26 cellular contexts compared by ENCODE assay signal in genomic region chr10:30351502-30351901, GRCh38.
"Had no signal": no experiment of that assay in that cellular context is flagged by ENCODE, and none has a peak within 500 bp of the region (broad histone marks: within the 10 kb centered on the region; RNA-seq: fewer than 3 reads in every experiment).

No MANE protein-coding gene starts in this region.

- DNase-seq: hypothalamus; immature natural killer cell; kidney; left colon; left ventricle myocardium inferior; mesendoderm; naive B cell; nephron progenitor cell; ovary; retina; right cardiac atrium; stimulated activated CD4-positive, alpha-beta T cell treated with anti-CD3 and anti-CD28 coated beads, Interleukin-12 subunit alpha, Interleukin-12 subunit beta, amount 100 ng/mL, for 4 hours; stimulated activated CD4-positive, alpha-beta T cell treated with anti-CD3 and anti-CD28 coated beads, Interleukin-15, amount 100 ng/mL, for 24 hours; stimulated activated CD4-positive, alpha-beta T cell treated with anti-CD3 and anti-CD28 coated beads, Interleukin-2, amount 100 ng/mL, for 24 hours; stimulated activated CD4-positive, alpha-beta T cell treated with anti-CD3 and anti-CD28 coated beads, Interleukin-4, amount 100 ng/mL, for 1 hour; stimulated activated naive B cell treated with anti-CD40 and anti-IgM and Interleukin-4, amounts not matched to agents 10 μg/mL and 1 μg/mL and 100 μg/mL, for 72 hours; stimulated activated naive CD8-positive, alpha-beta T cell treated with anti-CD3 and anti-CD28 coated beads, Interleukin-15, Interleukin-2, amounts not matched to agents 100 U/mL and 50 U/mL, for 24 hours; stomach; testis; thyroid gland; transverse colon; upper lobe of right lung had no signal

- H3K9me3 Mint-ChIP-seq: immature natural killer cell; mesothelial cell of epicardium; naive B cell; stimulated activated naive B cell treated with anti-CD40 and anti-IgM and Interleukin-4, amounts not matched to agents 10 μg/mL and 1 μg/mL and 100 μg/mL, for 72 hours had no signal

- H3K9me3 ChIP-seq: left ventricle myocardium inferior, ovary, prostate gland, stomach, testis, thyroid gland, transverse colon, upper lobe of right lung had no signal

- H3K4me3 Mint-ChIP-seq: immature natural killer cell; mesothelial cell of epicardium; nephron progenitor cell; stimulated activated naive B cell treated with anti-CD40 and anti-IgM and Interleukin-4, amounts not matched to agents 10 μg/mL and 1 μg/mL and 100 μg/mL, for 72 hours had no signal

- ATAC-seq: left colon; right cardiac atrium; sciatic nerve; stimulated activated naive B cell treated with anti-CD40 and anti-IgM and Interleukin-4, amounts not matched to agents 10 μg/mL and 1 μg/mL and 100 μg/mL, for 72 hours; stimulated activated naive CD8-positive, alpha-beta T cell treated with anti-CD3 and anti-CD28 coated beads, Interleukin-15, Interleukin-2, amounts not matched to agents 100 U/mL and 50 U/mL, for 24 hours; upper lobe of right lung had no signal

- H3K27ac ChIP-seq: left ventricle myocardium inferior, ovary, prostate gland, skin epidermis, stomach, testis, thyroid gland, transverse colon, upper lobe of right lung had no signal

- H3K27me3 ChIP-seq: ovary, stomach, testis, thyroid gland, transverse colon, upper lobe of right lung had no signal

- H3K27ac Mint-ChIP-seq: immature natural killer cell; mesothelial cell of epicardium; nephron progenitor cell; stimulated activated naive B cell treated with anti-CD40 and anti-IgM and Interleukin-4, amounts not matched to agents 10 μg/mL and 1 μg/mL and 100 μg/mL, for 72 hours had no signal

- H3K36me3 Mint-ChIP-seq: immature natural killer cell, mesothelial cell of epicardium, naive B cell had no signal
